Comparison of ENCODE assay signal across 20 cellular contexts in genomic region chr10:93968452-93969044, GRCh38. TPM values are rescaled to one million over a fixed set of nuclear protein-coding genes. Genes with fewer than 3 reads are reported as not detected.
DNase-seq lines count a peak whose midpoint lies in the region; ATAC-seq and TF ChIP-seq lines count a peak whose summit lies in the region.
"Had no signal": no experiment of that assay in that cellular context is flagged by ENCODE, and none has a peak within 500 bp of the region (broad histone marks: within the 10 kb centered on the region; RNA-seq: fewer than 3 reads in every experiment).

No MANE protein-coding gene starts in this region.

- DNase-seq in Right ventricle myocardium inferior (ENCODE audit: missing footprints) (no peak), cardiac septum (ENCODE audit: low spot score) (no peak), glutamatergic neuron (peak; percentile 28), mesenchymal stem cell (no peak), colonic mucosa (no peak)
- no peak for DNase-seq in CD8-positive, alpha-beta memory T cell
- DNase-seq: Caco-2, DMS79, HFFc6, NCI-H1436 treated with DMSO at 0.1 percent for 48 hours, NCI-H2081 treated with DMSO at 0.1 percent for 48 hours, NCI-H226, Peyer's patch, SIG-M5 had no signal

- H3K27me3 ChIP-seq in mesenchymal stem cell (ENCODE audit: control insufficient read depth in 1 of 2, insufficient read depth in 1 of 2, low read length in 2 of 2) (no peaks in the 10 kb centered on the region), colonic mucosa (no peaks in the 10 kb centered on the region)
- H3K27me3 ChIP-seq in CD8-positive, alpha-beta memory T cell (ENCODE audit: insufficient read depth, low read length, poor library complexity, severe bottlenecking), result no peaks in the 10 kb centered on the region
- H3K27me3 ChIP-seq: Peyer's patch had no signal

- H3K4me3 ChIP-seq in mesenchymal stem cell (ENCODE audit: insufficient read depth in 1 of 2, low read depth in 1 of 2, low read length in 2 of 2), result no peak overlapping the region
- H3K4me3 ChIP-seq in colonic mucosa, result no peak overlapping the region
- no peak overlapping the region for H3K4me3 ChIP-seq in CD8-positive, alpha-beta memory T cell (ENCODE audit: low read length)
- H3K4me3 ChIP-seq: A549, K562, Peyer's patch had no signal

- no peaks in the 10 kb centered on the region for H3K9me3 ChIP-seq in mesenchymal stem cell (ENCODE audit: control insufficient read depth, low read length)
- no peaks in the 10 kb centered on the region for H3K9me3 ChIP-seq in colonic mucosa
- H3K9me3 ChIP-seq in CD8-positive, alpha-beta memory T cell (ENCODE audit: low read length), result no peaks in the 10 kb centered on the region
- H3K9me3 ChIP-seq: A549, Caco-2, Peyer's patch had no signal

- H3K23ac ChIP-seq in mesenchymal stem cell (ENCODE audit: low read length in 2 of 2), result no peak overlapping the region

- H2BK15ac ChIP-seq in mesenchymal stem cell (ENCODE audit: low read depth, poor library complexity, severe bottlenecking), result no peak overlapping the region

- no peak overlapping the region for H2AFZ ChIP-seq in mesenchymal stem cell (ENCODE audit: low read depth, low read length)

- ATAC-seq in Right ventricle myocardium inferior, result peak; percentile 98
- no peak for ATAC-seq in GM18858 (IDR thresholded peaks at IDR 0.05; ENCODE audit: unreplicated experiment)
- ATAC-seq in GM19351 (IDR thresholded peaks at IDR 0.05; ENCODE audit: unreplicated experiment), result no peak
- ATAC-seq: K562 had no signal

- no peaks in the 10 kb centered on the region for H3K79me1 ChIP-seq in mesenchymal stem cell (replicated peaks; ENCODE audit: low read length, poor library complexity, severe bottlenecking)

- H2AK5ac ChIP-seq in mesenchymal stem cell (ENCODE audit: low read length, severe bottlenecking), result no peak overlapping the region

- H3K9me3 Mint-ChIP-seq in glutamatergic neuron (ENCODE audit: unreplicated experiment), result no peaks in the 10 kb centered on the region
- H3K9me3 Mint-ChIP-seq in CD8-positive, alpha-beta memory T cell, result peaks cover 0 to 4% (median 0%) of the 10 kb centered on the region in 5 donors
- H3K9me3 Mint-ChIP-seq: HFFc6 had no signal

- H3K9ac ChIP-seq in mesenchymal stem cell (ENCODE audit: low read length) (no peak overlapping the region), colonic mucosa (ENCODE audit: low read depth in 2 of 2, low read length in 2 of 2) (no peak overlapping the region)

- H2BK12ac ChIP-seq in mesenchymal stem cell (ENCODE audit: low read length in 2 of 2), result no peak overlapping the region

- CTCF ChIA-PET in CD8-positive, alpha-beta memory T cell (lab: Charles Lee), result no interaction called here

- no peak overlapping the region for H3K4me2 ChIP-seq in mesenchymal stem cell (ENCODE audit: low read length, poor library complexity, severe bottlenecking)
- H3K4me2 ChIP-seq: A549 had no signal

- H3K4ac ChIP-seq in mesenchymal stem cell (ENCODE audit: low read depth in 1 of 2, low read length in 2 of 2), result no peak overlapping the region

- no peak overlapping the region for H3K14ac ChIP-seq in mesenchymal stem cell (ENCODE audit: low read length in 2 of 2)

- intact Hi-C loops in Right ventricle myocardium inferior (cut with DNase I) (no loop called here), cardiac septum (cut with DNase I) (no loop called here), colonic mucosa (cut with DNase I) (no loop called here)

- peaks cover 2% of the 10 kb centered on the region for H3K4me1 ChIP-seq in mesenchymal stem cell (ENCODE audit: control insufficient read depth, insufficient read depth, low read depth, low read length)
- no peaks in the 10 kb centered on the region for H3K4me1 ChIP-seq in colonic mucosa
- H3K4me1 ChIP-seq in CD8-positive, alpha-beta memory T cell (ENCODE audit: insufficient read depth, low read length), result no peaks in the 10 kb centered on the region
- H3K4me1 ChIP-seq: A549, Caco-2, Peyer's patch had no signal

- H3K4me3 Mint-ChIP-seq in glutamatergic neuron (ENCODE audit: unreplicated experiment), result no peak overlapping the region
- no peak overlapping the region for H3K4me3 Mint-ChIP-seq in CD8-positive, alpha-beta memory T cell
- H3K4me3 Mint-ChIP-seq: CD14-positive monocyte, HFFc6 had no signal

- no peak overlapping the region for H4K8ac ChIP-seq in mesenchymal stem cell (ENCODE audit: low read length)

- H3K36me3 Mint-ChIP-seq in glutamatergic neuron (ENCODE audit: unreplicated experiment), result no peaks in the 10 kb centered on the region
- no peaks in the 10 kb centered on the region for H3K36me3 Mint-ChIP-seq in CD8-positive, alpha-beta memory T cell
- H3K36me3 Mint-ChIP-seq: CD14-positive monocyte had no signal

- H3K27ac Mint-ChIP-seq in glutamatergic neuron (ENCODE audit: unreplicated experiment), result peak overlapping the region; percentile 92
- H3K27ac Mint-ChIP-seq in CD8-positive, alpha-beta memory T cell, result no peak overlapping the region
- H3K27ac Mint-ChIP-seq: CD14-positive monocyte, HFFc6 had no signal

- H2BK120ac ChIP-seq in mesenchymal stem cell (ENCODE audit: low read depth, low read length), result no peak overlapping the region

- H3K4me1 Mint-ChIP-seq in glutamatergic neuron (ENCODE audit: low read depth, unreplicated experiment), result peaks cover 6% of the 10 kb centered on the region
- no peaks in the 10 kb centered on the region for H3K4me1 Mint-ChIP-seq in CD8-positive, alpha-beta memory T cell
- H3K4me1 Mint-ChIP-seq: CD14-positive monocyte had no signal

- H3K27me3 Mint-ChIP-seq in glutamatergic neuron (ENCODE audit: unreplicated experiment), result no peaks in the 10 kb centered on the region
- H3K27me3 Mint-ChIP-seq in CD8-positive, alpha-beta memory T cell, result peaks cover 0 to 4% of the 10 kb centered on the region in 2 donors

- no peaks in the 10 kb centered on the region for H3K36me3 ChIP-seq in mesenchymal stem cell (ENCODE audit: control insufficient read depth in 1 of 2, insufficient read depth in 2 of 2, low read depth in 1 of 2, low read length in 2 of 2)
- no peaks in the 10 kb centered on the region for H3K36me3 ChIP-seq in colonic mucosa
- H3K36me3 ChIP-seq in CD8-positive, alpha-beta memory T cell (ENCODE audit: insufficient read depth, low read length), result no peaks in the 10 kb centered on the region
- H3K36me3 ChIP-seq: Peyer's patch had no signal

- 93% methylated on average over 5 of the region's 6 CpGs for WGBS in mesenchymal stem cell

- no peak overlapping the region for H4K91ac ChIP-seq in mesenchymal stem cell (ENCODE audit: low read length)

- H2BK5ac ChIP-seq in mesenchymal stem cell (ENCODE audit: low read depth, low read length, poor library complexity, severe bottlenecking), result no peak overlapping the region

- no peak overlapping the region for H3K18ac ChIP-seq in mesenchymal stem cell (ENCODE audit: low read depth in 1 of 2, low read length in 2 of 2)

- no peak for TF ChIP-seq CTCF in glutamatergic neuron (IDR thresholded peaks at IDR 0.05; ENCODE audit: partially characterized antibody, unreplicated experiment)
- TF ChIP-seq CTCF in colonic mucosa (IDR thresholded peaks at IDR 0.05), result no peak

- H3K27ac ChIP-seq in mesenchymal stem cell (ENCODE audit: low read length, poor library complexity, severe bottlenecking) (peak overlapping the region; percentile 2), colonic mucosa (no peak overlapping the region)
- H3K27ac ChIP-seq in CD8-positive, alpha-beta memory T cell (ENCODE audit: low read depth, low read length), result no peak overlapping the region
- H3K27ac ChIP-seq: A549, HL-60, Peyer's patch had no signal

- POLR2A ChIA-PET in CD8-positive, alpha-beta memory T cell (lab: Charles Lee), result no interaction called here

RNA-seq across cellular contexts. Expression of gene PLCE1, which starts 25.2 kb away (rescaled TPM):
- total RNA-seq in Right ventricle myocardium inferior, result 4.2 TPM
- 51.5 TPM for total RNA-seq in cardiac septum
- total RNA-seq in glutamatergic neuron (ENCODE audit: unreplicated experiment), result 0.25 TPM
- polyA plus RNA-seq in mesenchymal stem cell (2013, experiment 1 of 2), result 1.3 TPM
- 1.0 TPM for polyA plus RNA-seq in mesenchymal stem cell (2013, experiment 2 of 2)
- total RNA-seq in colonic mucosa, result 10 to 100 TPM; 42.4 to 45.5 TPM
- total RNA-seq in CD8-positive, alpha-beta memory T cell, result not detected
- 0.14 TPM for polyA plus RNA-seq in CD8-positive, alpha-beta memory T cell
